21 cellular contexts compared by ENCODE assay signal in genomic region chr9:133608382-133608781, GRCh38. TPM values are rescaled to one million over a fixed set of nuclear protein-coding genes. Genes with fewer than 3 reads are reported as not detected.
DNase-seq lines count a peak whose midpoint lies in the region; ATAC-seq, FAIRE-seq and TF ChIP-seq lines count a peak whose summit lies in the region.
"Had no signal": no experiment of that assay in that cellular context is flagged by ENCODE, and none has a peak within 500 bp of the region (broad histone marks: within the 10 kb centered on the region; RNA-seq: fewer than 3 reads in every experiment).

No MANE protein-coding gene starts in this region.

- H3K9me3 ChIP-seq in H9 (ENCODE audit: control insufficient read depth, low read depth, low read length): no peaks in the 10 kb centered on the region
- no peaks in the 10 kb centered on the region for H3K9me3 ChIP-seq in H1 (ENCODE audit: insufficient read depth in 2 of 2, low read depth in 1 of 2, low read length in 1 of 2)
- H3K9me3 ChIP-seq in neural progenitor cell (ENCODE audit: low read depth): no peaks in the 10 kb centered on the region

- H3K79me2 ChIP-seq in H9 (ENCODE audit: insufficient read depth, low read length): no peaks in the 10 kb centered on the region
- no peaks in the 10 kb centered on the region for H3K79me2 ChIP-seq in H1 (ENCODE audit: control insufficient read depth in 1 of 2, insufficient read depth in 2 of 2, low read length in 2 of 2)
- H3K79me2 ChIP-seq in neural progenitor cell (ENCODE audit: low read depth): no peaks in the 10 kb centered on the region

- no peak overlapping the region; the same call in 1 of the 2 replicates for H2BK15ac ChIP-seq in H9 (ENCODE audit: low read depth, low read length)
- H2BK15ac ChIP-seq in H1 (ENCODE audit: low read length): no peak overlapping the region

- ATAC-seq in GM21423 (IDR thresholded peaks at IDR 0.05; ENCODE audit: unreplicated experiment) (no peak), GM18498 (IDR thresholded peaks at IDR 0.05; ENCODE audit: unreplicated experiment) (no peak)

- H3K9me3 Mint-ChIP-seq in H9 (no peaks in the 10 kb centered on the region; a peak in 1 of 5 replicates), neural progenitor cell (no peaks in the 10 kb centered on the region)

- no peak overlapping the region for H3K23ac ChIP-seq in H9 (ENCODE audit: insufficient read length, low read depth, low read length)
- H3K23ac ChIP-seq in H1 (ENCODE audit: insufficient read length): no peak overlapping the region

- H3K27ac Mint-ChIP-seq in H9: no peak overlapping the region
- H3K27ac Mint-ChIP-seq in neural progenitor cell: no peak overlapping the region

- H3K4me1 ChIP-seq in H9 (ENCODE audit: insufficient read depth, low read length) (no peaks in the 10 kb centered on the region), H1 (replicated peaks in 1 of 4; ENCODE audit: control insufficient read depth in 3 of 4, insufficient read depth in 4 of 4, low read length in 3 of 4) (peaks cover 0 to 7% (median 3%) of the 10 kb centered on the region in 4 experiments; a peak in 5 of 7 replicates), neural progenitor cell (peaks cover 4% of the 10 kb centered on the region)

- H3K9ac ChIP-seq in H9 (ENCODE audit: extremely low read depth, insufficient read length, low read length): no peak overlapping the region
- no peak overlapping the region for H3K9ac ChIP-seq in H1 (replicated peaks in 1 of 4; ENCODE audit: extremely low read depth in 1 of 4, low read depth in 3 of 4, low read length in 3 of 4)
- no peak overlapping the region for H3K9ac ChIP-seq in neural progenitor cell

- H2BK5ac ChIP-seq in H9 (ENCODE audit: insufficient read length, low read length): no peak overlapping the region
- H2BK5ac ChIP-seq in H1 (ENCODE audit: low read depth, low read length): no peak overlapping the region

- DNase-seq in H9 (no peak), H1 (ENCODE audit: low read depth in 1 of 2, low spot score in 2 of 2) (no peak), neural progenitor cell (ENCODE audit: low spot score) (no peak)
- DNase-seq in stimulated activated CD4-positive, alpha-beta T cell treated with anti-CD3 and anti-CD28 coated beads, Interleukin-4, amount 100 ng/mL, for 24 hours: no peak
- DNase-seq: IMR-90, Karpas-422, NCI-H1417 treated with DMSO at 0.1 percent for 48 hours, NCI-H187 treated with DMSO at 0.1 percent for 48 hours, NCI-H345, NCI-H524 treated with DMSO at 0.1 percent for 48 hours, PC-9 had no signal

- TF ChIP-seq EP300 in H1 (IDR thresholded peaks at IDR 0.05; ENCODE audit: borderline replicate concordance in 1 of 2, low read depth in 2 of 2, low read length in 2 of 2): no peak

- H3K4me3 Mint-ChIP-seq in H9 (peak overlapping the region; percentile 12 to 70; a peak in 4 of 5 replicates), neural progenitor cell (peak overlapping the region; percentile 33)

- H3K27me3 Mint-ChIP-seq in H9 (ENCODE audit: low read depth): peaks cover 73% of the 10 kb centered on the region
- peaks cover 57% of the 10 kb centered on the region for H3K27me3 Mint-ChIP-seq in neural progenitor cell (ENCODE audit: insufficient read depth, low read depth)

- H3K4ac ChIP-seq in H9 (ENCODE audit: low read depth, low read length) (no peak overlapping the region), H1 (replicated peaks; ENCODE audit: insufficient read length, low read depth, low read length) (no peak overlapping the region)

- TF ChIP-seq CTCF in H9 (conservative IDR thresholded peaks at IDR 0.05): no peak
- no peak for TF ChIP-seq CTCF in VCaP (conservative IDR thresholded peaks at IDR 0.05)
- no peak for TF ChIP-seq CTCF in H1 (IDR thresholded peaks at IDR 0.05; ENCODE audit: control extremely low read depth in 1 of 3, insufficient read depth in 1 of 3, low read depth in 1 of 3, low read length in 3 of 3)
- TF ChIP-seq CTCF in neural progenitor cell (IDR thresholded peaks at IDR 0.05): no peak

- H3K56ac ChIP-seq in H9 (ENCODE audit: insufficient read length, low read depth, low read length): no peak overlapping the region
- H3K56ac ChIP-seq in H1 (replicated peaks; ENCODE audit: insufficient read length, low read depth, low read length): no peak overlapping the region

- CTCF ChIA-PET in H1 (lab: Charles Lee; ENCODE audit: partially characterized antibody): interaction anchor here (0.9 to 1.5 kb wide), 2 partner anchors 30 to 78 kb away, joined by 3 read pairs; no protein-coding TSS in a partner anchor

- H3K36me3 ChIP-seq in H1 (ENCODE audit: control insufficient read depth in 2 of 4, insufficient read depth in 4 of 4, low read length in 3 of 4) (no peaks in the 10 kb centered on the region), neural progenitor cell (no peaks in the 10 kb centered on the region)

- H2AK5ac ChIP-seq in H9 (ENCODE audit: insufficient read length, low read length) (no peak overlapping the region), H1 (ENCODE audit: low read depth, low read length) (no peak overlapping the region)

- no peak overlapping the region for H3K27ac ChIP-seq in H9 (ENCODE audit: insufficient read length, low read depth, low read length)
- H3K27ac ChIP-seq in VCaP: peak overlapping the region; percentile 68; the same call in 1 of the 2 replicates
- H3K27ac ChIP-seq in H1 (ENCODE audit: low read depth, low read length): no peak overlapping the region
- H3K27ac ChIP-seq in neural progenitor cell: no peak overlapping the region
- H3K27ac ChIP-seq: C4-2B, PC-9, RWPE1 had no signal

- H3T11ph ChIP-seq in H9 (ENCODE audit: low read length): no peak overlapping the region

- H3K23me2 ChIP-seq in H9 (ENCODE audit: insufficient read length, low read depth, low read length, poor library complexity, severe bottlenecking) (peaks cover 3% of the 10 kb centered on the region), H1 (ENCODE audit: low read depth, low read length) (peaks cover 4% of the 10 kb centered on the region; the same call in 1 of the 2 replicates)

- POLR2A ChIA-PET in H1 (lab: Charles Lee; ENCODE audit: partially characterized antibody): interaction anchor here (0.7 to 0.9 kb wide), 3 partner anchors 13 to 93 kb away, joined by 3 read pairs; no protein-coding TSS in a partner anchor

- H2BK120ac ChIP-seq in H9 (ENCODE audit: low read depth, low read length, poor library complexity, severe bottlenecking) (no peak overlapping the region), H1 (replicated peaks; ENCODE audit: low read depth, low read length) (no peak overlapping the region)

- H4K8ac ChIP-seq in H9 (replicated peaks; ENCODE audit: insufficient read length, low read depth, low read length) (no peak overlapping the region), H1 (ENCODE audit: extremely low read depth, insufficient read depth, low read length) (no peak overlapping the region)

- H3K4me3 ChIP-seq in H1 (ENCODE audit: extremely low read depth in 1 of 4, insufficient read depth in 2 of 4, low read depth in 3 of 4, low read length in 4 of 4) (peak overlapping the region in 1 of 4 experiments; percentile 56; a peak in 2 of 8 replicates), neural progenitor cell (no peak overlapping the region)
- H3K4me3 ChIP-seq: PC-9 had no signal

- H4K5ac ChIP-seq in H9 (ENCODE audit: insufficient read length, low read depth, low read length): no peak overlapping the region
- no peak overlapping the region for H4K5ac ChIP-seq in H1 (ENCODE audit: insufficient read length, low read depth, low read length)

- no peak for TF ChIP-seq POLR2A in H1 (IDR thresholded peaks at IDR 0.05; ENCODE audit: control extremely low read depth in 1 of 2, low read depth in 2 of 2, low read length in 2 of 2)

- no peak overlapping the region for H2AFZ ChIP-seq in H9 (ENCODE audit: low read length)
- H2AFZ ChIP-seq in H1 (ENCODE audit: low read length): no peak overlapping the region
- H2AFZ ChIP-seq in neural progenitor cell (replicated peaks): no peak overlapping the region
- H2AFZ ChIP-seq: PC-9 had no signal

- H3K4me1 Mint-ChIP-seq in H9: peaks cover 9 to 32% of the 10 kb centered on the region in 2 experiments
- peaks cover 6% of the 10 kb centered on the region for H3K4me1 Mint-ChIP-seq in neural progenitor cell

- H3F3A ChIP-seq in neural progenitor cell (ENCODE audit: low read depth): peaks cover 4% of the 10 kb centered on the region

- no CpG with 5 or more reads among the region's 7 CpGs for WGBS in H9 (ENCODE audit: extremely low coverage, insufficient read length, low lambda C conversion rate)
- 81% methylated on average over 7 of the region's 7 CpGs; no CpG with 5 or more reads in 1 of the 2 experiments for WGBS in H1 (ENCODE audit: extremely low coverage in 1 of 2, insufficient coverage in 1 of 2, insufficient read length in 1 of 2, insufficient replicate concordance in 2 of 2, low coverage in 1 of 2, low lambda C conversion rate in 2 of 2, missing lambda C conversion rate in 1 of 2), 2 experiments

- TF ChIP-seq RAD21 in H1 (IDR thresholded peaks at IDR 0.05 in 1 of 2, conservative IDR thresholded peaks at IDR 0.05 in 1 of 2; ENCODE audit: low read depth in 2 of 2, low read length in 2 of 2): no peak

- H3K79me1 ChIP-seq in H9 (ENCODE audit: insufficient read depth, low read depth, low read length, poor library complexity, severe bottlenecking) (no peaks in the 10 kb centered on the region), H1 (ENCODE audit: low read depth, low read length) (no peaks in the 10 kb centered on the region)

- H3K4me2 ChIP-seq in H9 (ENCODE audit: insufficient read depth, insufficient read length, low read length): peak overlapping the region; percentile 43
- peak overlapping the region; percentile 53 to 79 for H3K4me2 ChIP-seq in H1 (ENCODE audit: insufficient read depth in 1 of 2, low read depth in 2 of 2, low read length in 2 of 2)
- H3K4me2 ChIP-seq in neural progenitor cell: no peak overlapping the region
- H3K4me2 ChIP-seq: PC-9 had no signal

- no peak overlapping the region for H4K91ac ChIP-seq in H9 (ENCODE audit: insufficient read length, low read depth, low read length)
- no peak overlapping the region for H4K91ac ChIP-seq in H1 (replicated peaks; ENCODE audit: insufficient read length, low read length)

- H3K14ac ChIP-seq in H9 (ENCODE audit: insufficient read depth, low read length) (no peak overlapping the region), H1 (ENCODE audit: insufficient read length) (no peak overlapping the region)

- H2BK12ac ChIP-seq in H9 (ENCODE audit: insufficient read length, low read depth, low read length) (no peak overlapping the region), H1 (ENCODE audit: low read depth, low read length) (no peak overlapping the region)

- H3K36me3 Mint-ChIP-seq in H9 (ENCODE audit: insufficient read depth in 1 of 3, low read depth in 3 of 3): no peaks in the 10 kb centered on the region
- no peaks in the 10 kb centered on the region for H3K36me3 Mint-ChIP-seq in neural progenitor cell

- FAIRE-seq in H1 (lab: Jason Lieb, UNC): no peak
- FAIRE-seq: D721Med, GM19239 had no signal

- H3K18ac ChIP-seq in H9 (ENCODE audit: insufficient read length, low read depth, low read length): no peak overlapping the region
- H3K18ac ChIP-seq in H1 (ENCODE audit: extremely low read depth, low read length): no peak overlapping the region; the same call in 1 of the 2 replicates

- H3K27me3 ChIP-seq in H9 (ENCODE audit: insufficient read depth, low read length) (peaks cover 8% of the 10 kb centered on the region; the same call in 1 of the 2 replicates), H1 (replicated peaks in 1 of 4; ENCODE audit: control insufficient read depth in 3 of 4, extremely low read depth in 1 of 4, insufficient read depth in 3 of 4, low read length in 3 of 4) (peaks cover 5 to 23% (median 16%) of the 10 kb centered on the region in 4 experiments), neural progenitor cell (peaks cover 73% of the 10 kb centered on the region)

- H4K20me1 ChIP-seq in H9 (ENCODE audit: control insufficient read depth, insufficient read depth, insufficient read length) (no peaks in the 10 kb centered on the region), H1 (replicated peaks in 1 of 2; ENCODE audit: control insufficient read depth in 1 of 2, insufficient read depth in 2 of 2, low read length in 2 of 2) (no peaks in the 10 kb centered on the region), neural progenitor cell (ENCODE audit: low read depth) (peaks cover 6% of the 10 kb centered on the region)

- no peak overlapping the region for H2BK20ac ChIP-seq in H9 (ENCODE audit: low read depth, low read length, poor library complexity, severe bottlenecking)
- no peak overlapping the region for H2BK20ac ChIP-seq in H1 (ENCODE audit: low read length)

RNA-seq across cellular contexts. Expression of gene FAM163B, which starts 0.8 kb away (rescaled TPM):
- total RNA-seq in H9 (2021) (0.39 and 0.64 TPM in 2 replicates), neural progenitor cell (ENCODE audit: low replicate concordance) (0.31 TPM in 1 of 2 replicates, not detected in the other)
- 0.38 and 0.63 TPM in 2 replicates for total RNA-seq in H1 (2021; fragmentation: NEBNext Ultra II Directional; extraction: Animal tissue kit (Norgen Biotek cat#: 25700))
- polyA plus RNA-seq in H1 (2011; rRNA removed): 1.0 and 2.6 TPM in 2 replicates
- 1.5 TPM for polyA plus RNA-seq in H1 (2011; cell fraction: cytosol; rRNA removed)
- polyA plus RNA-seq in H1 (2011; cell fraction: nucleus; rRNA removed): 3.8 TPM
- 0.64 to 2.1 TPM (median 1.3 TPM) in 4 replicates for polyA plus RNA-seq in H1 (2012, experiment 1 of 2)
- 0.38 TPM for polyA plus RNA-seq in H1 (2012, experiment 2 of 2)
- 0.59 TPM for polyA plus RNA-seq in H1 (2013, experiment 1 of 2)
- polyA plus RNA-seq in H1 (2013, experiment 2 of 2): 0.63 TPM
- polyA minus RNA-seq in H1 (2011; rRNA and poly(A)+ RNA removed): 1.2 TPM in 2 replicates
- not detected for polyA minus RNA-seq in H1 (2011; cell fraction: cytosol; rRNA and poly(A)+ RNA removed)
- 1.3 TPM for polyA minus RNA-seq in H1 (2011; cell fraction: nucleus; rRNA and poly(A)+ RNA removed)
- total RNA-seq: H4, HT-29, IMR-90, MCF 10A, PC-9 had no signal
- polyA plus RNA-seq: IMR-90 had no signal

RNA-seq across cellular contexts. Expression of gene DBH, which starts 27.8 kb away (rescaled TPM):
- total RNA-seq in H9 (2021): not detected in 2 replicates
- total RNA-seq in H1 (2021; fragmentation: NEBNext Ultra II Directional; extraction: Animal tissue kit (Norgen Biotek cat#: 25700)): 0.29 TPM in 1 of 2 replicates, not detected in the other
- polyA plus RNA-seq in H1 (2011; rRNA removed): 0.18 and 0.24 TPM in 2 replicates
- polyA plus RNA-seq in H1 (2011; cell fraction: cytosol; rRNA removed): 0.17 TPM
- polyA plus RNA-seq in H1 (2011; cell fraction: nucleus; rRNA removed): 0.76 TPM
- polyA plus RNA-seq in H1 (2012, experiment 1 of 2): 0.11 to 0.53 TPM (median 0.31 TPM) in 4 replicates
- polyA plus RNA-seq in H1 (2012, experiment 2 of 2): 0.12 TPM
- 0.20 TPM for polyA plus RNA-seq in H1 (2013, experiment 1 of 2)
- 0.26 TPM for polyA plus RNA-seq in H1 (2013, experiment 2 of 2)
- 0.10 and 0.22 TPM in 2 replicates for polyA minus RNA-seq in H1 (2011; rRNA and poly(A)+ RNA removed)
- not detected for polyA minus RNA-seq in H1 (2011; cell fraction: cytosol; rRNA and poly(A)+ RNA removed)
- 0.40 TPM for polyA minus RNA-seq in H1 (2011; cell fraction: nucleus; rRNA and poly(A)+ RNA removed)
- total RNA-seq in neural progenitor cell (ENCODE audit: low replicate concordance): not detected in 2 replicates
- total RNA-seq: H4, HT-29, IMR-90, MCF 10A, PC-9 had no signal
- polyA plus RNA-seq: IMR-90 had no signal
